1 cellular context compared by ENCODE assay signal in the genomic region with DNA sequence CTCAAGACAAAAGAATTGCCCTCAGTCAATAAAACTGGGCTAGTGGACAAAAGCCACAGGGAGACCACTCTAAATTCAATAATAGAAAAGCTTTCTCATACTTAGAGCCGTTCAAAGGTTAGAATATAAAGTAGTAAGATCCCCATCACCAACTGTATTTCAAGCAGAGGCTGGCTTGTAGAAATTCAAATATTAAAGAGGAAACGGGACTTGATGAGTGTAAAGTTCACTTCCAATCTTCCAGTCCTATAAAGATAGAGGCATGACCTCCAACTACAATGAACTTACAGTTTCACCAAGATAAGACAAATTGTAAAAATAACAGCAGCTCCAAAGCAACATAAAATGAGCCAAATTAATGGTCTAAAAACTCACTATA.
TF ChIP-seq lines count a peak whose summit lies in the region.

No MANE protein-coding gene starts in this region.

TF ChIP-seq in HepG2, 621 proteins besides CTCF, POLR2A, EP300 and RAD21 (continued from another document):
- TF ChIP-seq, protein P1, sequence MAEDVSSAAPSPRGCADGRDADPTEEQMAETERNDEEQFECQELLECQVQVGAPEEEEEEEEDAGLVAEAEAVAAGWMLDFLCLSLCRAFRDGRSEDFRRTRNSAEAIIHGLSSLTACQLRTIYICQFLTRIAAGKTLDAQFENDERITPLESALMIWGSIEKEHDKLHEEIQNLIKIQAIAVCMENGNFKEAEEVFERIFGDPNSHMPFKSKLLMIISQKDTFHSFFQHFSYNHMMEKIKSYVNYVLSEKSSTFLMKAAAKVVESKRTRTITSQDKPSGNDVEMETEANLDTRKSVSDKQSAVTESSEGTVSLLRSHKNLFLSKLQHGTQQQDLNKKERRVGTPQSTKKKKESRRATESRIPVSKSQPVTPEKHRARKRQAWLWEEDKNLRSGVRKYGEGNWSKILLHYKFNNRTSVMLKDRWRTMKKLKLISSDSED (CRISPR knock-in tag; IDR thresholded peaks at IDR 0.05), result no peak
- no peak for TF ChIP-seq CEBPG (CRISPR knock-in tag; IDR thresholded peaks at IDR 0.05)
- TF ChIP-seq MEIS1 (CRISPR knock-in tag; IDR thresholded peaks at IDR 0.05; ENCODE audit: borderline replicate concordance), result no peak
- 0 out of 2 replicates have a peak, but pooled peaks have one; percentile 1 for TF ChIP-seq ELF3 (CRISPR knock-in tag; IDR thresholded peaks at IDR 0.05)
- no peak for TF ChIP-seq EED (CRISPR knock-in tag; IDR thresholded peaks at IDR 0.05)
- TF ChIP-seq, protein P2, sequence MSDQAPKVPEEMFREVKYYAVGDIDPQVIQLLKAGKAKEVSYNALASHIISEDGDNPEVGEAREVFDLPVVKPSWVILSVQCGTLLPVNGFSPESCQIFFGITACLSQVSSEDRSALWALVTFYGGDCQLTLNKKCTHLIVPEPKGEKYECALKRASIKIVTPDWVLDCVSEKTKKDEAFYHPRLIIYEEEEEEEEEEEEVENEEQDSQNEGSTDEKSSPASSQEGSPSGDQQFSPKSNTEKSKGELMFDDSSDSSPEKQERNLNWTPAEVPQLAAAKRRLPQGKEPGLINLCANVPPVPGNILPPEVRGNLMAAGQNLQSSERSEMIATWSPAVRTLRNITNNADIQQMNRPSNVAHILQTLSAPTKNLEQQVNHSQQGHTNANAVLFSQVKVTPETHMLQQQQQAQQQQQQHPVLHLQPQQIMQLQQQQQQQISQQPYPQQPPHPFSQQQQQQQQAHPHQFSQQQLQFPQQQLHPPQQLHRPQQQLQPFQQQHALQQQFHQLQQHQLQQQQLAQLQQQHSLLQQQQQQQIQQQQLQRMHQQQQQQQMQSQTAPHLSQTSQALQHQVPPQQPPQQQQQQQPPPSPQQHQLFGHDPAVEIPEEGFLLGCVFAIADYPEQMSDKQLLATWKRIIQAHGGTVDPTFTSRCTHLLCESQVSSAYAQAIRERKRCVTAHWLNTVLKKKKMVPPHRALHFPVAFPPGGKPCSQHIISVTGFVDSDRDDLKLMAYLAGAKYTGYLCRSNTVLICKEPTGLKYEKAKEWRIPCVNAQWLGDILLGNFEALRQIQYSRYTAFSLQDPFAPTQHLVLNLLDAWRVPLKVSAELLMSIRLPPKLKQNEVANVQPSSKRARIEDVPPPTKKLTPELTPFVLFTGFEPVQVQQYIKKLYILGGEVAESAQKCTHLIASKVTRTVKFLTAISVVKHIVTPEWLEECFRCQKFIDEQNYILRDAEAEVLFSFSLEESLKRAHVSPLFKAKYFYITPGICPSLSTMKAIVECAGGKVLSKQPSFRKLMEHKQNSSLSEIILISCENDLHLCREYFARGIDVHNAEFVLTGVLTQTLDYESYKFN (CRISPR knock-in tag; conservative IDR thresholded peaks at IDR 0.05), result 0 out of 2 replicates have a peak, but pooled peaks have one; percentile 52
- TF ChIP-seq ZNF768 (CRISPR knock-in tag; IDR thresholded peaks at IDR 0.05), result no peak
- TF ChIP-seq SNAPC2 (CRISPR knock-in tag; IDR thresholded peaks at IDR 0.05), result no peak
- TF ChIP-seq ZNF746 (CRISPR knock-in tag; IDR thresholded peaks at IDR 0.05), result no peak
- no peak for TF ChIP-seq NCOA1 (CRISPR knock-in tag; IDR thresholded peaks at IDR 0.05)
- TF ChIP-seq RAD51 (IDR thresholded peaks at IDR 0.05; ENCODE audit: borderline replicate concordance), result no peak
